Comparison of ENCODE assay signal across 1 cellular context in the genomic region with DNA sequence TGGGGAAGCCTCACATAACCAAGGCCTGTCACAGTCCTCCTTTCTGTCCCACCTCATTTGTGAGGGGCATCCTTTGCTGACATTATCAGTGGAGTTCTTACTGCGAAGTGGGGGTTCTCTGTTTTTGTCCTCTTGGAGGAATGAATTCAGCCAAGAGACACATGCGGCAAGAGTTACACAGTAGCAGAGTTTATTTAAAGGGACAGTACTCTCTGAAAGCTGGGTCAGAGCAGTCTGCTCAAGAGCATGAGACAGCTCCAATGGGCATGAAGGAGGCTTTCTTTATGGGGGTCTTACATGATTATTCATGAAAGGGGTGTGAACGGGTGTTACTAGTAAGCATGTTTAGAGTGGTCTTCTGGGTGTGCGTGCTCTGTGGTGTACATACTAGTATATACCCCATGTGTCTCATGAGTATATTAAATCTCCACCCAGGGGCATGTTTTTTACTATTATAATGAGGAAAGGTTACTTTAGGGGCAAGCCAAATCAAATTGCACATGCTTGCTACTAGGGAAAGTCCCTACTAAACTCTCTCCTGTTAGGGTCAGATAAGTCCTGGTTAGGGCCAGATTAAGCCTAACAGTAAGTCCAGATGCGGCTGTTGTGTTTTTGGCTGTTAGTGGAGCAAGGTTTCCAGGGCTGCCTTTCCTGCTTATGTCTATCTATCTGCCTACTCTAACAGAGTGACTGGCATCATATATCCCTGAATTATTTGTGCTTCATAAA.
TF ChIP-seq lines count a peak whose summit lies in the region.

No MANE protein-coding gene starts in this region.

TF ChIP-seq in K562, 482 proteins besides CTCF, POLR2A, EP300 and RAD21 (continued from another document and continues in another):
- TF ChIP-seq, protein P1, sequence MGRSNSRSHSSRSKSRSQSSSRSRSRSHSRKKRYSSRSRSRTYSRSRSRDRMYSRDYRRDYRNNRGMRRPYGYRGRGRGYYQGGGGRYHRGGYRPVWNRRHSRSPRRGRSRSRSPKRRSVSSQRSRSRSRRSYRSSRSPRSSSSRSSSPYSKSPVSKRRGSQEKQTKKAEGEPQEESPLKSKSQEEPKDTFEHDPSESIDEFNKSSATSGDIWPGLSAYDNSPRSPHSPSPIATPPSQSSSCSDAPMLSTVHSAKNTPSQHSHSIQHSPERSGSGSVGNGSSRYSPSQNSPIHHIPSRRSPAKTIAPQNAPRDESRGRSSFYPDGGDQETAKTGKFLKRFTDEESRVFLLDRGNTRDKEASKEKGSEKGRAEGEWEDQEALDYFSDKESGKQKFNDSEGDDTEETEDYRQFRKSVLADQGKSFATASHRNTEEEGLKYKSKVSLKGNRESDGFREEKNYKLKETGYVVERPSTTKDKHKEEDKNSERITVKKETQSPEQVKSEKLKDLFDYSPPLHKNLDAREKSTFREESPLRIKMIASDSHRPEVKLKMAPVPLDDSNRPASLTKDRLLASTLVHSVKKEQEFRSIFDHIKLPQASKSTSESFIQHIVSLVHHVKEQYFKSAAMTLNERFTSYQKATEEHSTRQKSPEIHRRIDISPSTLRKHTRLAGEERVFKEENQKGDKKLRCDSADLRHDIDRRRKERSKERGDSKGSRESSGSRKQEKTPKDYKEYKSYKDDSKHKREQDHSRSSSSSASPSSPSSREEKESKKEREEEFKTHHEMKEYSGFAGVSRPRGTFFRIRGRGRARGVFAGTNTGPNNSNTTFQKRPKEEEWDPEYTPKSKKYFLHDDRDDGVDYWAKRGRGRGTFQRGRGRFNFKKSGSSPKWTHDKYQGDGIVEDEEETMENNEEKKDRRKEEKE (IDR thresholded peaks at IDR 0.05; ENCODE audit: borderline replicate concordance in 1 of 2, control insufficient read depth in 1 of 2, low read depth in 2 of 2, low read length in 1 of 2): peak in 1 of 2 experiments; percentile 34; a peak in 1 of 4 replicates
- TF ChIP-seq CBX3 (IDR thresholded peaks at IDR 0.05; ENCODE audit: borderline replicate concordance in 1 of 2, low read length in 2 of 2) (peak in 1 of 2 experiments; percentile 71; a peak in 2 of 3 replicates), SMAD2 (IDR thresholded peaks at IDR 0.05; ENCODE audit: low read depth, low read length) (no peak), ZNF507 (tag; conservative IDR thresholded peaks at IDR 0.05) (no peak), KAT2B (IDR thresholded peaks at IDR 0.05; ENCODE audit: low read depth, low read length) (no peak), HDAC1 (IDR thresholded peaks at IDR 0.05) (peak in 1 of 2 experiments; percentile 79; a peak in 2 of 4 replicates), NFE2 (IDR thresholded peaks at IDR 0.05; ENCODE audit: low read depth) (peak; percentile 19; the same call in 1 of the 2 replicates), HDAC6 (IDR thresholded peaks at IDR 0.05; ENCODE audit: low read depth, low read length) (no peak), TCF3 (CRISPR knock-in tag; IDR thresholded peaks at IDR 0.05) (peak; percentile 94), PHF21A (IDR thresholded peaks at IDR 0.05; ENCODE audit: borderline replicate concordance, low read depth) (no peak), ZBTB1 (CRISPR knock-in tag; IDR thresholded peaks at IDR 0.05; ENCODE audit: borderline replicate concordance, low read depth) (no peak), TEAD4 (IDR thresholded peaks at IDR 0.05; ENCODE audit: low read length) (peak; percentile 100), TEAD4 (CRISPR knock-in tag; IDR thresholded peaks at IDR 0.05; ENCODE audit: borderline replicate concordance) (no peak), TAF15 (IDR thresholded peaks at IDR 0.05; ENCODE audit: low read depth, low read length) (no peak), SPI1 (IDR thresholded peaks at IDR 0.05; ENCODE audit: borderline replicate concordance, low read depth, low read length) (no peak), RBM22 (IDR thresholded peaks at IDR 0.05; ENCODE audit: low read depth, low read length, poor library complexity, severe bottlenecking) (no peak), SRSF1 (IDR thresholded peaks at IDR 0.05; ENCODE audit: low read depth, low read length) (no peak), ZC3H11A (IDR thresholded peaks at IDR 0.05; ENCODE audit: low read depth, low read length) (no peak), JUN (IDR thresholded peaks at IDR 0.05; ENCODE audit: borderline replicate concordance, low read depth, low read length) (no peak), JUN (CRISPR knock-in tag; IDR thresholded peaks at IDR 0.05; ENCODE audit: borderline replicate concordance) (no peak), SNRNP70 (optimal IDR thresholded peaks at IDR 0.05; ENCODE audit: low read depth, low read length) (no peak), CHCHD3 (CRISPR knock-in tag; IDR thresholded peaks at IDR 0.05) (no peak), ETV1 (tag; conservative IDR thresholded peaks at IDR 0.05; ENCODE audit: low read depth) (no peak), SLC30A9 (CRISPR knock-in tag; IDR thresholded peaks at IDR 0.05) (no peak), BHLHE40 (IDR thresholded peaks at IDR 0.05; ENCODE audit: low read length) (no peak; the same call in 1 of the 2 replicates), SMARCA5 (IDR thresholded peaks at IDR 0.05) (no peak), SMARCC2 (IDR thresholded peaks at IDR 0.05; ENCODE audit: low read depth) (peak; percentile 68; the same call in 1 of the 2 replicates), ZEB2 (IDR thresholded peaks at IDR 0.05) (no peak), FOXM1 (IDR thresholded peaks at IDR 0.05; ENCODE audit: low read depth) (peak; percentile 96), FOXM1 (CRISPR knock-in tag; IDR thresholded peaks at IDR 0.05; ENCODE audit: low read depth) (no peak), DMBX1 (CRISPR knock-in tag; IDR thresholded peaks at IDR 0.05; ENCODE audit: borderline replicate concordance) (peak; percentile 82), ARNT (IDR thresholded peaks at IDR 0.05) (peak; percentile 72 to 84; a peak in 2 of 4 replicates), ZNF133 (CRISPR knock-in tag; IDR thresholded peaks at IDR 0.05) (no peak), ZNF436 (CRISPR knock-in tag; IDR thresholded peaks at IDR 0.05) (no peak), RNF2 (IDR thresholded peaks at IDR 0.05) (peak; percentile 83; the same call in 1 of the 2 replicates), ZNF79 (CRISPR knock-in tag; IDR thresholded peaks at IDR 0.05; ENCODE audit: low read depth) (no peak), BRD4 (IDR thresholded peaks at IDR 0.05) (no peak), PHB2 (IDR thresholded peaks at IDR 0.05; ENCODE audit: low read depth) (peak; percentile 96), NONO (IDR thresholded peaks at IDR 0.05; ENCODE audit: low read depth in 2 of 2, low read length in 1 of 2) (peak in 1 of 2 experiments; percentile 63; a peak in 1 of 4 replicates), KAT7 (CRISPR knock-in tag; IDR thresholded peaks at IDR 0.05; ENCODE audit: borderline replicate concordance) (no peak), HSF4 (CRISPR knock-in tag; IDR thresholded peaks at IDR 0.05; ENCODE audit: borderline replicate concordance) (no peak)
- TF ChIP-seq, protein P2, sequence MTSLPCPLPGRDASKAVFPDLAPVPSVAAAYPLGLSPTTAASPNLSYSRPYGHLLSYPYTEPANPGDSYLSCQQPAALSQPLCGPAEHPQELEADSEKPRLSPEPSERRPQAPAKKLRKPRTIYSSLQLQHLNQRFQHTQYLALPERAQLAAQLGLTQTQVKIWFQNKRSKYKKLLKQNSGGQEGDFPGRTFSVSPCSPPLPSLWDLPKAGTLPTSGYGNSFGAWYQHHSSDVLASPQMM (CRISPR knock-in tag; IDR thresholded peaks at IDR 0.05): no peak
- TF ChIP-seq, protein P3, sequence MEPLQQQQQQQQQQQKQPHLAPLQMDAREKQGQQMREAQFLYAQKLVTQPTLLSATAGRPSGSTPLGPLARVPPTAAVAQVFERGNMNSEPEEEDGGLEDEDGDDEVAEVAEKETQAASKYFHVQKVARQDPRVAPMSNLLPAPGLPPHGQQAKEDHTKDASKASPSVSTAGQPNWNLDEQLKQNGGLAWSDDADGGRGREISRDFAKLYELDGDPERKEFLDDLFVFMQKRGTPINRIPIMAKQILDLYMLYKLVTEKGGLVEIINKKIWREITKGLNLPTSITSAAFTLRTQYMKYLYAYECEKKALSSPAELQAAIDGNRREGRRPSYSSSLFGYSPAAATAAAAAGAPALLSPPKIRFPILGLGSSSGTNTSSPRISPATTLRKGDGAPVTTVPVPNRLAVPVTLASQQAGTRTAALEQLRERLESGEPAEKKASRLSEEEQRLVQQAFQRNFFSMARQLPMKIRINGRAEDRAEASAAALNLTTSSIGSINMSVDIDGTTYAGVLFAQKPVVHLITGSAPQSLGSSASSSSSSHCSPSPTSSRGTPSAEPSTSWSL (CRISPR knock-in tag; IDR thresholded peaks at IDR 0.05; ENCODE audit: borderline replicate concordance): no peak
- TF ChIP-seq, protein P4, sequence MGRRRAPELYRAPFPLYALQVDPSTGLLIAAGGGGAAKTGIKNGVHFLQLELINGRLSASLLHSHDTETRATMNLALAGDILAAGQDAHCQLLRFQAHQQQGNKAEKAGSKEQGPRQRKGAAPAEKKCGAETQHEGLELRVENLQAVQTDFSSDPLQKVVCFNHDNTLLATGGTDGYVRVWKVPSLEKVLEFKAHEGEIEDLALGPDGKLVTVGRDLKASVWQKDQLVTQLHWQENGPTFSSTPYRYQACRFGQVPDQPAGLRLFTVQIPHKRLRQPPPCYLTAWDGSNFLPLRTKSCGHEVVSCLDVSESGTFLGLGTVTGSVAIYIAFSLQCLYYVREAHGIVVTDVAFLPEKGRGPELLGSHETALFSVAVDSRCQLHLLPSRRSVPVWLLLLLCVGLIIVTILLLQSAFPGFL (CRISPR knock-in tag; IDR thresholded peaks at IDR 0.05): no peak
- TF ChIP-seq, protein P5, sequence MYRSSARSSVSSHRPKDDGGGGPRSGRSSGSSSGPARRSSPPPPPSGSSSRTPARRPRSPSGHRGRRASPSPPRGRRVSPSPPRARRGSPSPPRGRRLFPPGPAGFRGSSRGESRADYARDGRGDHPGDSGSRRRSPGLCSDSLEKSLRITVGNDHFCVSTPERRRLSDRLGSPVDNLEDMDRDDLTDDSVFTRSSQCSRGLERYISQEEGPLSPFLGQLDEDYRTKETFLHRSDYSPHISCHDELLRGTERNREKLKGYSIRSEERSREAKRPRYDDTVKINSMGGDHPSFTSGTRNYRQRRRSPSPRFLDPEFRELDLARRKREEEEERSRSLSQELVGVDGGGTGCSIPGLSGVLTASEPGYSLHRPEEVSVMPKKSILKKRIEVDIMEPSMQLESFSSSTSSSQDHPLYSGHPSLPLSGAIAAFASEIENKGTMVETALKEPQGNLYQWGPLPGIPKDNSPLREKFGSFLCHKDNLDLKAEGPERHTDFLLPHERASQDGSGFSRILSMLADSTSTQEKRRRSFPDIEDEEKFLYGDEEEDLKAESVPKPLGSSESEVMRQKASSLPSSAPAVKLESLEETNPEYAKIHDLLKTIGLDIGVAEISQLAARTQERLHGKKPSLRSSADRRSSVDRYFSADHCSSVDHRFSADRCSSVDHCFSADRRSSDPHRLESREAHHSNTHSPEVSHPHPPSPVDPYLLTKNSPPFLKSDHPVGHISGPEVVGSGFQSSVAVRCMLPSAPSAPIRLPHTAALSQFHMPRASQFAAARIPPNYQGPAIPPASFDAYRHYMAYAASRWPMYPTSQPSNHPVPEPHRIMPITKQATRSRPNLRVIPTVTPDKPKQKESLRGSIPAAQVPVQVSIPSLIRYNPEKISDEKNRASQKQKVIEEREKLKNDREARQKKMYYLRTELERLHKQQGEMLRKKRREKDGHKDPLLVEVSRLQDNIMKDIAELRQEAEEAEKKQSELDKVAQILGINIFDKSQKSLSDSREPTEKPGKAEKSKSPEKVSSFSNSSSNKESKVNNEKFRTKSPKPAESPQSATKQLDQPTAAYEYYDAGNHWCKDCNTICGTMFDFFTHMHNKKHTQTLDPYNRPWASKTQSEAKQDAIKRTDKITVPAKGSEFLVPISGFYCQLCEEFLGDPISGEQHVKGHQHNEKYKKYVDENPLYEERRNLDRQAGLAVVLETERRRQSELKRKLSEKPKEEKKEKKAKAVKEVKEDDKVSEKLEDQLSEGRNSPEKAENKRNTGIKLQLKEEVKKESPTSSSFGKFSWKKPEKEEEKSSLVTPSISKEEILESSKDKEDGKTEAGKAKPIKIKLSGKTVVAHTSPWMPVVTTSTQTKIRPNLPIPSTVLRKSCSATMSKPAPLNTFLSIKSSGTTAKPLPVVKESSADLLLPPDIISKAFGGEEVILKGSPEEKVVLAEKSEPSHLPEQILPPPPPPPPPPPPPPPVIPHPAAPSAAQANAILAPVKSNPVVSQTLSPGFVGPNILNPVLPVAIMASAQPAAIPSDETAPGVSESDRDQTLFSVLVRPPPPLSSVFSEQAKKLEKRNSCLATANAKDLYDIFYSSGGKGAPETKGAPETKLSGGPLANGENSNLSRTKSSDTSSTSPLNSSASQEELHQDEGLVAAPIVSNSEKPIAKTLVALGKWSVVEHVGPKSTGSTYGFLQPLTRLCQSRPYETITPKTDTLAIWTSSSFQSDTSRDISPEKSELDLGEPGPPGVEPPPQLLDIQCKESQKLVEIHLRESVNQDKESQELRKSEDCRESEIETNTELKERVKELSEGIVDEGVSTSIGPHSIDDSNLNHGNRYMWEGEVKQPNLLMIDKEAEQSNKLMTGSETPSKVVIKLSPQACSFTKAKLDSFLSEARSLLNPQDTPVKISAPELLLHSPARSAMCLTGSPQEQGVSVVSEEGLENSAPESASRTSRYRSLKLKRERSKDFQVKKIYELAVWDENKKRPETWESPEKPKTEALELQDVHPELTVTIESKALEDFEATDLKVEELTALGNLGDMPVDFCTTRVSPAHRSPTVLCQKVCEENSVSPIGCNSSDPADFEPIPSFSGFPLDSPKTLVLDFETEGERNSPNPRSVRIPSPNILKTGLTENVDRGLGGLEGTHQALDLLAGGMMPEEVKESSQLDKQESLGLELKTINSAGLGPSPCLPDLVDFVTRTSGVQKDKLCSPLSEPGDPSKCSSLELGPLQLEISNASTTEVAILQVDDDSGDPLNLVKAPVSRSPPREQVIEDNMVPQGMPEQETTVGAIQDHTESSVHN (IDR thresholded peaks at IDR 0.05; ENCODE audit: borderline replicate concordance in 1 of 2, low read depth in 1 of 2): no peak
- TF ChIP-seq, protein P6, sequence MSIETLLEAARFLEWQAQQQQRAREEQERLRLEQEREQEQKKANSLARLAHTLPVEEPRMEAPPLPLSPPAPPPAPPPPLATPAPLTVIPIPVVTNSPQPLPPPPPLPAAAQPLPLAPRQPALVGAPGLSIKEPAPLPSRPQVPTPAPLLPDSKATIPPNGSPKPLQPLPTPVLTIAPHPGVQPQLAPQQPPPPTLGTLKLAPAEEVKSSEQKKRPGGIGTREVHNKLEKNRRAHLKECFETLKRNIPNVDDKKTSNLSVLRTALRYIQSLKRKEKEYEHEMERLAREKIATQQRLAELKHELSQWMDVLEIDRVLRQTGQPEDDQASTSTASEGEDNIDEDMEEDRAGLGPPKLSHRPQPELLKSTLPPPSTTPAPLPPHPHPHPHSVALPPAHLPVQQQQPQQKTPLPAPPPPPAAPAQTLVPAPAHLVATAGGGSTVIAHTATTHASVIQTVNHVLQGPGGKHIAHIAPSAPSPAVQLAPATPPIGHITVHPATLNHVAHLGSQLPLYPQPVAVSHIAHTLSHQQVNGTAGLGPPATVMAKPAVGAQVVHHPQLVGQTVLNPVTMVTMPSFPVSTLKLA (conservative IDR thresholded peaks at IDR 0.05): peak in 1 of 2 experiments; percentile 60; a peak in 2 of 4 replicates
- TF ChIP-seq, protein P7, sequence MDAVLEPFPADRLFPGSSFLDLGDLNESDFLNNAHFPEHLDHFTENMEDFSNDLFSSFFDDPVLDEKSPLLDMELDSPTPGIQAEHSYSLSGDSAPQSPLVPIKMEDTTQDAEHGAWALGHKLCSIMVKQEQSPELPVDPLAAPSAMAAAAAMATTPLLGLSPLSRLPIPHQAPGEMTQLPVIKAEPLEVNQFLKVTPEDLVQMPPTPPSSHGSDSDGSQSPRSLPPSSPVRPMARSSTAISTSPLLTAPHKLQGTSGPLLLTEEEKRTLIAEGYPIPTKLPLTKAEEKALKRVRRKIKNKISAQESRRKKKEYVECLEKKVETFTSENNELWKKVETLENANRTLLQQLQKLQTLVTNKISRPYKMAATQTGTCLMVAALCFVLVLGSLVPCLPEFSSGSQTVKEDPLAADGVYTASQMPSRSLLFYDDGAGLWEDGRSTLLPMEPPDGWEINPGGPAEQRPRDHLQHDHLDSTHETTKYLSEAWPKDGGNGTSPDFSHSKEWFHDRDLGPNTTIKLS (IDR thresholded peaks at IDR 0.05; ENCODE audit: borderline replicate concordance, low read depth): no peak
